Comparison of ENCODE assay signal across 22 cellular contexts in the genomic region with DNA sequence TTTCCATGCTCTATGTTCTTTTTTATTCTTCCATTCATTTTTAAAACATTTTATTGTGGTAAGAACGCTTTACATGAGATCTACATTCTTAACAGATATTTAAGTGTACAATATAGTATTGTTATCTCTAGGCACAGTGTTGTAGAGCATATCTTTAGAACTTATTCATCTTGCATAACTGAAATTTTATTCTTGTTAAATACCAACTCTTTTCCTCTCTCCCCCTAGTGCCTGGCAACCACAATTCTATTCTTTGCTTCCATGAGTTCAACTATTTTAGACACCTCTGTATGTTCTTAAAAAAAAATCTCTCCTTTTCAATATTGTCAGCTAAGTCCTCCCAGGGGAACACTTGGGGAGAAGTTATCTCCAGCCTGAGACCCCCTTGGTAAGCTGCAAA.
"Had no signal": no experiment of that assay in that cellular context is flagged by ENCODE, and none has a peak within 500 bp of the region (broad histone marks: within the 10 kb centered on the region; RNA-seq: fewer than 3 reads in every experiment).

No MANE protein-coding gene starts in this region.

- FAIRE-seq: HTR-8/SVneo, K562 had no signal

- H3K4me3 ChIP-seq: K562, SJCRH30 had no signal

- ATAC-seq: K562 had no signal

- H3K4me2 ChIP-seq: KMS-11 had no signal

- H3K27me3 ChIP-seq: SJCRH30 had no signal

- H3K4me1 ChIP-seq: SJCRH30 had no signal

- H3K27ac ChIP-seq: HL-60, KMS-11, RWPE1, SJCRH30 had no signal

- H3K9me3 ChIP-seq: SJCRH30 had no signal

- H3K9ac ChIP-seq: KMS-11 had no signal

- DNase-seq: Kasumi-1, MM.1S, NCI-H1092 treated with DMSO at 0.1 percent for 48 hours, NCI-H1436, NCI-H187, NCI-H2029, NCI-H2081 treated with DMSO at 0.1 percent for 48 hours, NCI-H2171, NCI-H226, NCI-H446, NCI-H510A, NCI-H524 treated with DMSO at 0.1 percent for 48 hours, NCI-H69, NCI-H774, SHP77 treated with DMSO at 0.1 percent for 48 hours, SJCRH30, SW 1271 had no signal

- H3K36me3 ChIP-seq: SJCRH30 had no signal
